ENCODE assay signal across 1 cellular context in genomic region chr12:109586385-109587296, GRCh38.
TF ChIP-seq lines count a peak whose summit lies in the region.

No MANE protein-coding gene starts in this region.

TF ChIP-seq in HepG2, 621 proteins besides CTCF, POLR2A, EP300 and RAD21 (continued from another document and continues in another):
- TF ChIP-seq, protein P1, sequence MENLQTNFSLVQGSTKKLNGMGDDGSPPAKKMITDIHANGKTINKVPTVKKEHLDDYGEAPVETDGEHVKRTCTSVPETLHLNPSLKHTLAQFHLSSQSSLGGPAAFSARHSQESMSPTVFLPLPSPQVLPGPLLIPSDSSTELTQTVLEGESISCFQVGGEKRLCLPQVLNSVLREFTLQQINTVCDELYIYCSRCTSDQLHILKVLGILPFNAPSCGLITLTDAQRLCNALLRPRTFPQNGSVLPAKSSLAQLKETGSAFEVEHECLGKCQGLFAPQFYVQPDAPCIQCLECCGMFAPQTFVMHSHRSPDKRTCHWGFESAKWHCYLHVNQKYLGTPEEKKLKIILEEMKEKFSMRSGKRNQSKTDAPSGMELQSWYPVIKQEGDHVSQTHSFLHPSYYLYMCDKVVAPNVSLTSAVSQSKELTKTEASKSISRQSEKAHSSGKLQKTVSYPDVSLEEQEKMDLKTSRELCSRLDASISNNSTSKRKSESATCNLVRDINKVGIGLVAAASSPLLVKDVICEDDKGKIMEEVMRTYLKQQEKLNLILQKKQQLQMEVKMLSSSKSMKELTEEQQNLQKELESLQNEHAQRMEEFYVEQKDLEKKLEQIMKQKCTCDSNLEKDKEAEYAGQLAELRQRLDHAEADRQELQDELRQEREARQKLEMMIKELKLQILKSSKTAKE (CRISPR knock-in tag; IDR thresholded peaks at IDR 0.05; ENCODE audit: borderline replicate concordance): 0 out of 2 replicates have a peak, but pooled peaks have one; percentile 45
- TF ChIP-seq ZBTB20 (CRISPR knock-in tag; IDR thresholded peaks at IDR 0.05; ENCODE audit: borderline replicate concordance, low read depth) (0 out of 2 replicates have a peak, but pooled peaks have one; percentile 36), MNT (IDR thresholded peaks at IDR 0.05) (no peak), SOX5 (CRISPR knock-in tag; IDR thresholded peaks at IDR 0.05; ENCODE audit: borderline replicate concordance) (peak; percentile 41; the same call in 1 of the 2 replicates), NONO (IDR thresholded peaks at IDR 0.05) (no peak), NONO (CRISPR knock-in tag; conservative IDR thresholded peaks at IDR 0.05) (no peak; the same call in 1 of the 2 replicates), ARID4A (CRISPR knock-in tag; IDR thresholded peaks at IDR 0.05; ENCODE audit: borderline replicate concordance) (peak; percentile 43; the same call in 1 of the 2 replicates), AHR (CRISPR knock-in tag; IDR thresholded peaks at IDR 0.05) (no peak), GTF3A (CRISPR knock-in tag; conservative IDR thresholded peaks at IDR 0.05) (no peak), ZSCAN22 (CRISPR knock-in tag; IDR thresholded peaks at IDR 0.05) (no peak), MYPOP (CRISPR knock-in tag; IDR thresholded peaks at IDR 0.05) (0 out of 2 replicates have a peak, but pooled peaks have one; percentile 18), ZBED4 (CRISPR knock-in tag; IDR thresholded peaks at IDR 0.05; ENCODE audit: borderline replicate concordance) (no peak; the same call in 1 of the 2 replicates), NFYB (CRISPR knock-in tag; IDR thresholded peaks at IDR 0.05) (no peak), HNF4A (CRISPR knock-in tag; IDR thresholded peaks at IDR 0.05) (peak; percentile 74), PITX1 (CRISPR knock-in tag; IDR thresholded peaks at IDR 0.05) (no peak), EHMT2 (IDR thresholded peaks at IDR 0.05; ENCODE audit: borderline replicate concordance, low read depth, low read length) (no peak), NR2F2 (IDR thresholded peaks at IDR 0.05; ENCODE audit: borderline replicate concordance, low read depth) (peak; percentile 51; the same call in 1 of the 2 replicates), ZKSCAN8 (CRISPR knock-in tag; IDR thresholded peaks at IDR 0.05; ENCODE audit: borderline replicate concordance) (no peak), GATAD2A (CRISPR knock-in tag; IDR thresholded peaks at IDR 0.05) (peak; percentile 7), ZNF746 (CRISPR knock-in tag; IDR thresholded peaks at IDR 0.05) (no peak), ZBTB21 (CRISPR knock-in tag; IDR thresholded peaks at IDR 0.05) (no peak), MAZ (IDR thresholded peaks at IDR 0.05; ENCODE audit: borderline replicate concordance, low read depth, low read length) (peak; percentile 40; the same call in 1 of the 2 replicates), MAZ (CRISPR knock-in tag; IDR thresholded peaks at IDR 0.05; ENCODE audit: low read depth) (no peak), ATF6 (CRISPR knock-in tag; conservative IDR thresholded peaks at IDR 0.05) (no peak), ZNF703 (CRISPR knock-in tag; IDR thresholded peaks at IDR 0.05; ENCODE audit: borderline replicate concordance) (no peak), ZNF569 (CRISPR knock-in tag; IDR thresholded peaks at IDR 0.05; ENCODE audit: borderline replicate concordance) (no peak), KAT2B (IDR thresholded peaks at IDR 0.05; ENCODE audit: borderline replicate concordance, low read depth, low read length) (no peak), ZNF816 (CRISPR knock-in tag; IDR thresholded peaks at IDR 0.05; ENCODE audit: borderline replicate concordance) (no peak), PPARG (CRISPR knock-in tag; conservative IDR thresholded peaks at IDR 0.05) (0 out of 2 replicates have a peak, but pooled peaks have one; percentile 10), RARA (CRISPR knock-in tag; IDR thresholded peaks at IDR 0.05) (peak; percentile 46; the same call in 1 of the 2 replicates), ZNF563 (CRISPR knock-in tag; IDR thresholded peaks at IDR 0.05) (no peak), TMF1 (CRISPR knock-in tag; IDR thresholded peaks at IDR 0.05; ENCODE audit: low read depth) (no peak), MIXL1 (CRISPR knock-in tag; IDR thresholded peaks at IDR 0.05) (no peak), ZNF501 (CRISPR knock-in tag; IDR thresholded peaks at IDR 0.05) (no peak), ETV5 (CRISPR knock-in tag; IDR thresholded peaks at IDR 0.05; ENCODE audit: borderline replicate concordance) (peak; percentile 86), SMARCE1 (IDR thresholded peaks at IDR 0.05; ENCODE audit: borderline replicate concordance) (no peak), KDM2A (CRISPR knock-in tag; IDR thresholded peaks at IDR 0.05; ENCODE audit: borderline replicate concordance, low read depth) (0 out of 2 replicates have a peak, but pooled peaks have one; percentile 10), CEBPZ (IDR thresholded peaks at IDR 0.05; ENCODE audit: low read length) (no peak), GATA4 (IDR thresholded peaks at IDR 0.05; ENCODE audit: borderline replicate concordance, low read depth) (no peak), E2F1 (CRISPR knock-in tag; IDR thresholded peaks at IDR 0.05) (no peak), SIN3A (IDR thresholded peaks at IDR 0.05; ENCODE audit: borderline replicate concordance, low read depth, low read length) (0 out of 2 replicates have a peak, but pooled peaks have one; percentile 32)
